1 cellular context compared by ENCODE assay signal in the genomic region with DNA sequence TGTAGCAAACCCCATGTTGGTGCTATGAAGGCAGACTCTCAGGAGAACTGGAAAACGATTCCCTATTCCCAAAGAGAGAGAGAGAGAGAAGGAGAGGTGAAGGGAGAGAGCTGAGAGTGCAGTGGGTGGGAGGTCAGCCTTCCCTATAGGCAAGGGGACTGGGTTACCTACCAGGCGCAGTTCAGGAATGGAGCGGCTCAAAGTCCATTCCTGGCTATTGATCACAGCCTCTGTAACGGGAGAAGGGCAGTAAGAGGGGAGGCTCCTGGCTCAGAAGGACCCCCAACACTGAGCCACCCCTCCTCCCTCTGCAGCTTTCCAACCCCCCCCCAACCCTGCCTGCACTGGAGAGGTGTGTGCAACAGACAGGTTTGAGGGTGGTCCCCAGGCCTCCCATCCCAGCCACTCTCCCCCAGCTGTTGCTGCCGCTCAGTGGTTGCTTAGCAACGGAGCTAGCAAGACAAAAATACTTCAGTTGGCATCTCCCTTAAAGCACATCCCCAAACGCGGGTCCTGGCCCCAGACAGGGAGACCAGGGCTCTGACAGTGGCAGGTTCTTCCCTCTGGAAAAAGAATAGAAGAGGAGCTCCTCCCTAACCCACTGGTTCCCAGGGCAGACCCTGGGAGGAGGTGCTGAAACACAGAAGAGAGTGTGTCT.
TF ChIP-seq lines count a peak whose summit lies in the region.

No MANE protein-coding gene starts in this region.

TF ChIP-seq in HepG2, 621 proteins besides CTCF, POLR2A, EP300 and RAD21:
- TF ChIP-seq ZNF33B (CRISPR knock-in tag; IDR thresholded peaks at IDR 0.05) (no peak), RXRA (CRISPR knock-in tag; IDR thresholded peaks at IDR 0.05) (peak; percentile 24; the same call in 1 of the 2 replicates), ZNF773 (CRISPR knock-in tag; IDR thresholded peaks at IDR 0.05; ENCODE audit: borderline replicate concordance) (no peak), RFXAP (CRISPR knock-in tag; IDR thresholded peaks at IDR 0.05; ENCODE audit: borderline replicate concordance) (no peak), PPARG (CRISPR knock-in tag; conservative IDR thresholded peaks at IDR 0.05) (peak; percentile 84; the same call in 1 of the 2 replicates), HNF4A (CRISPR knock-in tag; IDR thresholded peaks at IDR 0.05) (peak; percentile 71), ZSCAN25 (CRISPR knock-in tag; IDR thresholded peaks at IDR 0.05) (peak; percentile 87), MBNL3 (CRISPR knock-in tag; conservative IDR thresholded peaks at IDR 0.05) (no peak), NPAS2 (CRISPR knock-in tag; IDR thresholded peaks at IDR 0.05; ENCODE audit: borderline replicate concordance) (no peak), ZNF383 (CRISPR knock-in tag; IDR thresholded peaks at IDR 0.05; ENCODE audit: borderline replicate concordance) (0 out of 2 replicates have a peak, but pooled peaks have one; percentile 37), RARA (CRISPR knock-in tag; IDR thresholded peaks at IDR 0.05) (peak; percentile 45; the same call in 1 of the 2 replicates), IKZF4 (CRISPR knock-in tag; IDR thresholded peaks at IDR 0.05; ENCODE audit: borderline replicate concordance, low read depth, not compliant biosample characterization) (no peak), NR2F6 (IDR thresholded peaks at IDR 0.05) (0 out of 2 replicates have a peak, but pooled peaks have one; percentile 14), NR2F6 (CRISPR knock-in tag; IDR thresholded peaks at IDR 0.05) (no peak), BCL6 (CRISPR knock-in tag; IDR thresholded peaks at IDR 0.05) (peak; percentile 35; the same call in 1 of the 2 replicates), MTF2 (CRISPR knock-in tag; IDR thresholded peaks at IDR 0.05; ENCODE audit: borderline replicate concordance) (no peak), SIN3B (IDR thresholded peaks at IDR 0.05; ENCODE audit: low read length) (no peak), NFKB2 (CRISPR knock-in tag; IDR thresholded peaks at IDR 0.05; ENCODE audit: borderline replicate concordance) (no peak), ZNF777 (CRISPR knock-in tag; IDR thresholded peaks at IDR 0.05) (no peak), PHF20 (CRISPR knock-in tag; IDR thresholded peaks at IDR 0.05) (peak; percentile 16; the same call in 1 of the 2 replicates), NCOR1 (IDR thresholded peaks at IDR 0.05; ENCODE audit: borderline replicate concordance, low read length) (peak; percentile 18; the same call in 1 of the 2 replicates), SP1 (IDR thresholded peaks at IDR 0.05) (no peak), SP1 (CRISPR knock-in tag; IDR thresholded peaks at IDR 0.05) (no peak), ZBTB7B (CRISPR knock-in tag; IDR thresholded peaks at IDR 0.05) (0 out of 2 replicates have a peak, but pooled peaks have one; percentile 13), CHCHD3 (CRISPR knock-in tag; IDR thresholded peaks at IDR 0.05) (no peak), MTA1 (CRISPR knock-in tag; IDR thresholded peaks at IDR 0.05; ENCODE audit: borderline replicate concordance) (0 out of 2 replicates have a peak, but pooled peaks have one; percentile 20), RXRB (CRISPR knock-in tag; IDR thresholded peaks at IDR 0.05; ENCODE audit: borderline replicate concordance) (peak; percentile 68), RFX1 (IDR thresholded peaks at IDR 0.05) (peak; percentile 42; the same call in 1 of the 2 replicates), NONO (IDR thresholded peaks at IDR 0.05) (no peak), NONO (CRISPR knock-in tag; conservative IDR thresholded peaks at IDR 0.05) (0 out of 2 replicates have a peak, but pooled peaks have one; percentile 27), GATAD2A (CRISPR knock-in tag; IDR thresholded peaks at IDR 0.05) (peak; percentile 24; the same call in 1 of the 2 replicates), ZNF292 (CRISPR knock-in tag; IDR thresholded peaks at IDR 0.05; ENCODE audit: borderline replicate concordance, low read depth) (peak; percentile 41; the same call in 1 of the 2 replicates), CHD2 (IDR thresholded peaks at IDR 0.05; ENCODE audit: low read depth, low read length) (no peak), MIER3 (CRISPR knock-in tag; IDR thresholded peaks at IDR 0.05; ENCODE audit: borderline replicate concordance) (no peak), ONECUT2 (CRISPR knock-in tag; IDR thresholded peaks at IDR 0.05) (peak; percentile 67; the same call in 1 of the 2 replicates)
- TF ChIP-seq, protein P1, sequence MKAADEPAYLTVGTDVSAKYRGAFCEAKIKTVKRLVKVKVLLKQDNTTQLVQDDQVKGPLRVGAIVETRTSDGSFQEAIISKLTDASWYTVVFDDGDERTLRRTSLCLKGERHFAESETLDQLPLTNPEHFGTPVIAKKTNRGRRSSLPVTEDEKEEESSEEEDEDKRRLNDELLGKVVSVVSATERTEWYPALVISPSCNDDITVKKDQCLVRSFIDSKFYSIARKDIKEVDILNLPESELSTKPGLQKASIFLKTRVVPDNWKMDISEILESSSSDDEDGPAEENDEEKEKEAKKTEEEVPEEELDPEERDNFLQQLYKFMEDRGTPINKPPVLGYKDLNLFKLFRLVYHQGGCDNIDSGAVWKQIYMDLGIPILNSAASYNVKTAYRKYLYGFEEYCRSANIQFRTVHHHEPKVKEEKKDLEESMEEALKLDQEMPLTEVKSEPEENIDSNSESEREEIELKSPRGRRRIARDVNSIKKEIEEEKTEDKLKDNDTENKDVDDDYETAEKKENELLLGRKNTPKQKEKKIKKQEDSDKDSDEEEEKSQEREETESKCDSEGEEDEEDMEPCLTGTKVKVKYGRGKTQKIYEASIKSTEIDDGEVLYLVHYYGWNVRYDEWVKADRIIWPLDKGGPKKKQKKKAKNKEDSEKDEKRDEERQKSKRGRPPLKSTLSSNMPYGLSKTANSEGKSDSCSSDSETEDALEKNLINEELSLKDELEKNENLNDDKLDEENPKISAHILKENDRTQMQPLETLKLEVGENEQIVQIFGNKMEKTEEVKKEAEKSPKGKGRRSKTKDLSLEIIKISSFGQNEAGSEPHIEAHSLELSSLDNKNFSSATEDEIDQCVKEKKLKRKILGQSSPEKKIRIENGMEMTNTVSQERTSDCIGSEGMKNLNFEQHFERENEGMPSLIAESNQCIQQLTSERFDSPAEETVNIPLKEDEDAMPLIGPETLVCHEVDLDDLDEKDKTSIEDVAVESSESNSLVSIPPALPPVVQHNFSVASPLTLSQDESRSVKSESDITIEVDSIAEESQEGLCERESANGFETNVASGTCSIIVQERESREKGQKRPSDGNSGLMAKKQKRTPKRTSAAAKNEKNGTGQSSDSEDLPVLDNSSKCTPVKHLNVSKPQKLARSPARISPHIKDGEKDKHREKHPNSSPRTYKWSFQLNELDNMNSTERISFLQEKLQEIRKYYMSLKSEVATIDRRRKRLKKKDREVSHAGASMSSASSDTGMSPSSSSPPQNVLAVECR (CRISPR knock-in tag; IDR thresholded peaks at IDR 0.05; ENCODE audit: borderline replicate concordance): peak; percentile 22; the same call in 1 of the 2 replicates
- TF ChIP-seq, protein P2, sequence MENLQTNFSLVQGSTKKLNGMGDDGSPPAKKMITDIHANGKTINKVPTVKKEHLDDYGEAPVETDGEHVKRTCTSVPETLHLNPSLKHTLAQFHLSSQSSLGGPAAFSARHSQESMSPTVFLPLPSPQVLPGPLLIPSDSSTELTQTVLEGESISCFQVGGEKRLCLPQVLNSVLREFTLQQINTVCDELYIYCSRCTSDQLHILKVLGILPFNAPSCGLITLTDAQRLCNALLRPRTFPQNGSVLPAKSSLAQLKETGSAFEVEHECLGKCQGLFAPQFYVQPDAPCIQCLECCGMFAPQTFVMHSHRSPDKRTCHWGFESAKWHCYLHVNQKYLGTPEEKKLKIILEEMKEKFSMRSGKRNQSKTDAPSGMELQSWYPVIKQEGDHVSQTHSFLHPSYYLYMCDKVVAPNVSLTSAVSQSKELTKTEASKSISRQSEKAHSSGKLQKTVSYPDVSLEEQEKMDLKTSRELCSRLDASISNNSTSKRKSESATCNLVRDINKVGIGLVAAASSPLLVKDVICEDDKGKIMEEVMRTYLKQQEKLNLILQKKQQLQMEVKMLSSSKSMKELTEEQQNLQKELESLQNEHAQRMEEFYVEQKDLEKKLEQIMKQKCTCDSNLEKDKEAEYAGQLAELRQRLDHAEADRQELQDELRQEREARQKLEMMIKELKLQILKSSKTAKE (CRISPR knock-in tag; IDR thresholded peaks at IDR 0.05; ENCODE audit: borderline replicate concordance): no peak
- TF ChIP-seq, protein P3, sequence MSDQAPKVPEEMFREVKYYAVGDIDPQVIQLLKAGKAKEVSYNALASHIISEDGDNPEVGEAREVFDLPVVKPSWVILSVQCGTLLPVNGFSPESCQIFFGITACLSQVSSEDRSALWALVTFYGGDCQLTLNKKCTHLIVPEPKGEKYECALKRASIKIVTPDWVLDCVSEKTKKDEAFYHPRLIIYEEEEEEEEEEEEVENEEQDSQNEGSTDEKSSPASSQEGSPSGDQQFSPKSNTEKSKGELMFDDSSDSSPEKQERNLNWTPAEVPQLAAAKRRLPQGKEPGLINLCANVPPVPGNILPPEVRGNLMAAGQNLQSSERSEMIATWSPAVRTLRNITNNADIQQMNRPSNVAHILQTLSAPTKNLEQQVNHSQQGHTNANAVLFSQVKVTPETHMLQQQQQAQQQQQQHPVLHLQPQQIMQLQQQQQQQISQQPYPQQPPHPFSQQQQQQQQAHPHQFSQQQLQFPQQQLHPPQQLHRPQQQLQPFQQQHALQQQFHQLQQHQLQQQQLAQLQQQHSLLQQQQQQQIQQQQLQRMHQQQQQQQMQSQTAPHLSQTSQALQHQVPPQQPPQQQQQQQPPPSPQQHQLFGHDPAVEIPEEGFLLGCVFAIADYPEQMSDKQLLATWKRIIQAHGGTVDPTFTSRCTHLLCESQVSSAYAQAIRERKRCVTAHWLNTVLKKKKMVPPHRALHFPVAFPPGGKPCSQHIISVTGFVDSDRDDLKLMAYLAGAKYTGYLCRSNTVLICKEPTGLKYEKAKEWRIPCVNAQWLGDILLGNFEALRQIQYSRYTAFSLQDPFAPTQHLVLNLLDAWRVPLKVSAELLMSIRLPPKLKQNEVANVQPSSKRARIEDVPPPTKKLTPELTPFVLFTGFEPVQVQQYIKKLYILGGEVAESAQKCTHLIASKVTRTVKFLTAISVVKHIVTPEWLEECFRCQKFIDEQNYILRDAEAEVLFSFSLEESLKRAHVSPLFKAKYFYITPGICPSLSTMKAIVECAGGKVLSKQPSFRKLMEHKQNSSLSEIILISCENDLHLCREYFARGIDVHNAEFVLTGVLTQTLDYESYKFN (CRISPR knock-in tag; conservative IDR thresholded peaks at IDR 0.05): peak; percentile 67
- TF ChIP-seq, protein P4, sequence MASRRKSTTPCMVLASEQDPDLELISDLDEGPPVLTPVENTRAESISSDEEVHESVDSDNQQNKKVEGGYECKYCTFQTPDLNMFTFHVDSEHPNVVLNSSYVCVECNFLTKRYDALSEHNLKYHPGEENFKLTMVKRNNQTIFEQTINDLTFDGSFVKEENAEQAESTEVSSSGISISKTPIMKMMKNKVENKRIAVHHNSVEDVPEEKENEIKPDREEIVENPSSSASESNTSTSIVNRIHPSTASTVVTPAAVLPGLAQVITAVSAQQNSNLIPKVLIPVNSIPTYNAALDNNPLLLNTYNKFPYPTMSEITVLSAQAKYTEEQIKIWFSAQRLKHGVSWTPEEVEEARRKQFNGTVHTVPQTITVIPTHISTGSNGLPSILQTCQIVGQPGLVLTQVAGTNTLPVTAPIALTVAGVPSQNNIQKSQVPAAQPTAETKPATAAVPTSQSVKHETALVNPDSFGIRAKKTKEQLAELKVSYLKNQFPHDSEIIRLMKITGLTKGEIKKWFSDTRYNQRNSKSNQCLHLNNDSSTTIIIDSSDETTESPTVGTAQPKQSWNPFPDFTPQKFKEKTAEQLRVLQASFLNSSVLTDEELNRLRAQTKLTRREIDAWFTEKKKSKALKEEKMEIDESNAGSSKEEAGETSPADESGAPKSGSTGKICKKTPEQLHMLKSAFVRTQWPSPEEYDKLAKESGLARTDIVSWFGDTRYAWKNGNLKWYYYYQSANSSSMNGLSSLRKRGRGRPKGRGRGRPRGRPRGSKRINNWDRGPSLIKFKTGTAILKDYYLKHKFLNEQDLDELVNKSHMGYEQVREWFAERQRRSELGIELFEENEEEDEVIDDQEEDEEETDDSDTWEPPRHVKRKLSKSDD (CRISPR knock-in tag; IDR thresholded peaks at IDR 0.05; ENCODE audit: low read depth): no peak
